Comparison of ENCODE assay signal across 9 cellular contexts in genomic region chr19:29668746-29669609, GRCh38. TPM values are rescaled to one million over a fixed set of nuclear protein-coding genes. Genes with fewer than 3 reads are reported as not detected.
A peak's percentile ranks its signal among the peaks of the same experiment; 100 is the strongest.
DNase-seq lines count a peak whose midpoint lies in the region; ATAC-seq and TF ChIP-seq lines count a peak whose summit lies in the region.
"Had no signal": no experiment of that assay in that cellular context is flagged by ENCODE, and none has a peak within 500 bp of the region (broad histone marks: within the 10 kb centered on the region; RNA-seq: fewer than 3 reads in every experiment).

No MANE protein-coding gene starts in this region.

- WGBS in sigmoid colon, 2 donors: 79 to 83% methylated on average over 13 of the region's 13 CpGs

- H3K27me3 ChIP-seq in DOHH2 (ENCODE audit: control insufficient read depth, low read length) (peaks cover 24% of the 10 kb centered on the region), Loucy (ENCODE audit: insufficient read depth, low read length, poor library complexity, severe bottlenecking) (no peaks in the 10 kb centered on the region), sigmoid colon (no peaks in the 10 kb centered on the region)

- H3K9me3 ChIP-seq in DOHH2 (ENCODE audit: control insufficient read depth, insufficient read depth, low read length): no peaks in the 10 kb centered on the region
- no peaks in the 10 kb centered on the region for H3K9me3 ChIP-seq in Loucy (ENCODE audit: insufficient read depth, low read depth, low read length)
- H3K9me3 ChIP-seq in sigmoid colon: no peaks in the 10 kb centered on the region

- no peak for TF ChIP-seq POLR2A in sigmoid colon (IDR thresholded peaks at IDR 0.05)

- H3K27me3 Mint-ChIP-seq in central memory CD8-positive, alpha-beta T cell: no peaks in the 10 kb centered on the region

- H3K27ac Mint-ChIP-seq in central memory CD8-positive, alpha-beta T cell (ENCODE audit: low read depth): peak overlapping the region; percentile 91

- intact Hi-C loops in sigmoid colon (cut with DNase I): loop anchor here (5.0 kb wide), 1 partner anchor 273 kb away; the partner anchor contains the start of gene URI1

- no peaks in the 10 kb centered on the region for H3K9me3 Mint-ChIP-seq in central memory CD8-positive, alpha-beta T cell

- H2AFZ ChIP-seq in Loucy (ENCODE audit: low read length): no peak overlapping the region

- peak overlapping the region; percentile 90 for H3K4me3 Mint-ChIP-seq in central memory CD8-positive, alpha-beta T cell

- H3K4me1 Mint-ChIP-seq in central memory CD8-positive, alpha-beta T cell: peaks cover 77% of the 10 kb centered on the region

- peaks cover 38% of the 10 kb centered on the region for H3K36me3 Mint-ChIP-seq in central memory CD8-positive, alpha-beta T cell (ENCODE audit: insufficient read depth)

- TF ChIP-seq EP300 in sigmoid colon (IDR thresholded peaks at IDR 0.05): no peak

- H3K4me2 ChIP-seq in DOHH2 (ENCODE audit: low read length): no peak overlapping the region
- H3K4me2 ChIP-seq in Loucy (ENCODE audit: low read depth, low read length, poor library complexity, severe bottlenecking): peak overlapping the region; percentile 88

- peak overlapping the region; percentile 78 for H3K9ac ChIP-seq in Loucy (ENCODE audit: low read depth, low read length, poor library complexity, severe bottlenecking)

- no peak for ATAC-seq in central memory CD8-positive, alpha-beta T cell (replicated peaks; ENCODE audit: extremely low read depth, poor library complexity, severe bottlenecking)
- ATAC-seq in HG03565 (IDR thresholded peaks at IDR 0.05; ENCODE audit: unreplicated experiment): no peak
- ATAC-seq in HG02623 (IDR thresholded peaks at IDR 0.05; ENCODE audit: unreplicated experiment): no peak

- peaks cover 60% of the 10 kb centered on the region for H3K4me1 ChIP-seq in DOHH2 (ENCODE audit: control insufficient read depth, low read length)
- peaks cover 66% of the 10 kb centered on the region for H3K4me1 ChIP-seq in Loucy (ENCODE audit: insufficient read depth, low read length, poor library complexity, severe bottlenecking)
- peaks cover 0 to 79% (median 63%) of the 10 kb centered on the region in 4 donors for H3K4me1 ChIP-seq in sigmoid colon

- H4K20me1 ChIP-seq in DOHH2 (ENCODE audit: control insufficient read depth, insufficient read depth, low read depth, low read length) (no peaks in the 10 kb centered on the region), Loucy (ENCODE audit: insufficient read depth, low read length, poor library complexity, severe bottlenecking) (no peaks in the 10 kb centered on the region)

- H3K27ac ChIP-seq in DOHH2 (ENCODE audit: low read depth, low read length) (no peak overlapping the region), sigmoid colon (peak overlapping the region in 3 of 4 donors; percentile 24 to 93 (median 92))

- H3K36me3 ChIP-seq in DOHH2 (ENCODE audit: control insufficient read depth, low read length): no peaks in the 10 kb centered on the region
- peaks cover 3% of the 10 kb centered on the region; the same call in 1 of the 2 replicates for H3K36me3 ChIP-seq in Loucy (ENCODE audit: insufficient read depth, low read length)
- H3K36me3 ChIP-seq in sigmoid colon: peaks cover under 1 to 7% (median 3%) of the 10 kb centered on the region in 4 donors

- TF ChIP-seq CTCF in DOHH2 (IDR thresholded peaks at IDR 0.05; ENCODE audit: low read depth, low read length, poor library complexity, severe bottlenecking): peak; percentile 38
- peak; percentile 61 for TF ChIP-seq CTCF in Loucy (conservative IDR thresholded peaks at IDR 0.05; ENCODE audit: low read length)
- TF ChIP-seq CTCF in sigmoid colon (IDR thresholded peaks at IDR 0.05): no peak

- H3K79me2 ChIP-seq in DOHH2 (ENCODE audit: control insufficient read depth, low read length): no peaks in the 10 kb centered on the region
- H3K79me2 ChIP-seq in Loucy (ENCODE audit: insufficient read depth, low read length): peaks cover 84% of the 10 kb centered on the region

- in situ Hi-C loops in KBM-7 (cut with MboI; ENCODE audit: low pct_unique_long_range_greater_than_20kb, low sequenced_read_pairs): no loop called here

- H3K9me2 ChIP-seq in DOHH2 (replicated peaks; ENCODE audit: control insufficient read depth, low read length): no peaks in the 10 kb centered on the region
- no peaks in the 10 kb centered on the region for H3K9me2 ChIP-seq in Loucy (replicated peaks; ENCODE audit: low read depth, low read length)

- no peak for DNase-seq in central memory CD8-positive, alpha-beta T cell (ENCODE audit: low spot score in 2 of 2)
- DNase-seq in sigmoid colon: peak; percentile 60
- no peak for DNase-seq in NCI-H2171 (lab: John Stamatoyannopoulos, UW)
- DNase-seq in KBM-7: no peak
- DNase-seq: NCI-H187 had no signal

- H3K4me3 ChIP-seq in DOHH2 (ENCODE audit: low read length): no peak overlapping the region
- peak overlapping the region; percentile 95 for H3K4me3 ChIP-seq in Loucy (ENCODE audit: low read length, poor library complexity, severe bottlenecking)
- H3K4me3 ChIP-seq in sigmoid colon: no peak overlapping the region

- H3F3A ChIP-seq in DOHH2 (ENCODE audit: control insufficient read depth, insufficient read depth) (0 out of 2 replicates have a peak, but pooled peaks cover 3% of the 10 kb centered on the region), Loucy (ENCODE audit: low read depth) (no peaks in the 10 kb centered on the region)

RNA-seq across cellular contexts. Expression of gene PLEKHF1, which starts 3.7 kb away (rescaled TPM):
- total RNA-seq in sigmoid colon: 10 to 100 TPM; 19.4 to 34.6 (median 22.6) TPM
- 10 to 100 TPM in 1 of 3 donors, 1 to 10 TPM in 2; 1.2 to 13.0 (median 6.0) TPM for polyA plus RNA-seq in sigmoid colon

RNA-seq across cellular contexts. Expression of gene C19orf12, which starts 46.1 kb away (rescaled TPM):
- total RNA-seq in sigmoid colon: 10 to 100 TPM; 32.1 to 36.0 (median 34.2) TPM
- 10 to 100 TPM; 13.2 to 19.1 (median 16.0) TPM for polyA plus RNA-seq in sigmoid colon

Comparison
In these comparisons a context has a peak if more than half of its experiments do, and no peak if none do; other contexts are left out.
1. CTCF ChIP-seq: peak in DOHH2 (single experiment) and Loucy (single experiment); none in sigmoid colon (0 of 4).